37 cellular contexts compared by ENCODE assay signal in genomic region chr13:64924401-64924800, GRCh38.
"Had no signal": no experiment of that assay in that cellular context is flagged by ENCODE, and none has a peak within 500 bp of the region (broad histone marks: within the 10 kb centered on the region; RNA-seq: fewer than 3 reads in every experiment).

No MANE protein-coding gene starts in this region.

- H3K36me3 ChIP-seq: adrenal gland, brain microvascular endothelial cell, breast epithelium had no signal

- H3K4me1 ChIP-seq: adrenal gland, body of pancreas, breast epithelium had no signal

- H3K27ac ChIP-seq: adrenal gland, body of pancreas, brain microvascular endothelial cell, breast epithelium, VCaP had no signal

- H3K36me3 Mint-ChIP-seq: activated CD4-positive, alpha-beta memory T cell treated with anti-CD3 and anti-CD28 coated beads for 36 hours; activated naive CD8-positive, alpha-beta T cell treated with anti-CD3 and anti-CD28 coated beads for 36 hours had no signal

- H3K4me3 Mint-ChIP-seq: activated B cell treated with CpG ODN at 0.5 μM for 24 hours; activated CD4-positive, alpha-beta memory T cell treated with anti-CD3 and anti-CD28 coated beads for 36 hours; activated CD4-positive, alpha-beta T cell treated with anti-CD3 and anti-CD28 coated beads, Interleukin-2, amount 10 ng/mL, durations not matched to agents 24 days and 14 days; activated CD8-positive, alpha-beta T cell treated with anti-CD3 and anti-CD28 coated beads for 36 hours; activated naive CD4-positive, alpha-beta T cell treated with anti-CD3 and anti-CD28 coated beads for 36 hours; activated naive CD8-positive, alpha-beta T cell treated with anti-CD3 and anti-CD28 coated beads for 36 hours; activated T-cell treated with anti-CD3 and anti-CD28 coated beads, Interleukin-2, amount 50 U/mL, for 4 hours; activated T-cell treated with anti-CD3 and anti-CD28 coated beads, Interleukin-2, amount 50 U/mL, for 72 hours; activated T-helper 1 cell treated with anti-CD3 and anti-CD28 coated beads, Interleukin-12 subunit alpha, Interleukin-12 subunit beta, Interleukin-2, Interleukin-4 antibody, amounts not matched to agents 30 ng/mL and 10 ng/mL and 1 ng/mL, durations not matched to agents 14 hours and 24 hours and 36 hours; activated T-helper 17 cell treated with anti-CD3 and anti-CD28 coated beads, Interleukin-2, amount 50 U/mL, for 72 hours; central memory CD8-positive, alpha-beta T cell; T-helper 1 cell treated with Interleukin-12 subunit alpha and Interleukin-12 subunit beta and Interleukin-4 antibody, amounts not matched to agents 30 μg/mL and 1 μg/mL, for 36 hours; T-helper 2 cell treated with Interferon-gamma antibody and Interleukin-4, amounts not matched to agents 5 μg/mL and 100 μg/mL, for 36 hours had no signal

- H3K9me3 ChIP-seq: adrenal gland, body of pancreas had no signal

- H3K27ac Mint-ChIP-seq: activated B cell treated with CpG ODN at 0.5 μM for 24 hours; activated CD4-positive, alpha-beta memory T cell treated with anti-CD3 and anti-CD28 coated beads for 36 hours; activated CD4-positive, alpha-beta T cell treated with anti-CD3 and anti-CD28 coated beads, Interleukin-2, amount 10 ng/mL, durations not matched to agents 24 days and 14 days; activated CD8-positive, alpha-beta T cell treated with anti-CD3 and anti-CD28 coated beads for 36 hours; activated naive CD4-positive, alpha-beta T cell treated with anti-CD3 and anti-CD28 coated beads for 36 hours; activated naive CD4-positive, alpha-beta T cell treated with anti-CD3 and anti-CD28 coated beads, Interleukin-2, amount 50 U/mL, for 72 hours; activated naive CD8-positive, alpha-beta T cell treated with anti-CD3 and anti-CD28 coated beads for 36 hours; activated T-cell treated with anti-CD3 and anti-CD28 coated beads, Interleukin-2, amount 50 U/mL, for 72 hours; activated T-helper 1 cell treated with anti-CD3 and anti-CD28 coated beads, Interleukin-12 subunit alpha, Interleukin-12 subunit beta, Interleukin-2, Interleukin-4 antibody, amounts not matched to agents 30 ng/mL and 10 ng/mL and 1 ng/mL, durations not matched to agents 14 hours and 24 hours and 36 hours; activated T-helper 17 cell treated with anti-CD3 and anti-CD28 coated beads, Interleukin-2, amount 50 U/mL, for 72 hours; T-helper 1 cell treated with Interleukin-12 subunit alpha and Interleukin-12 subunit beta and Interleukin-4 antibody, amounts not matched to agents 30 μg/mL and 1 μg/mL, for 36 hours; T-helper 2 cell treated with Interferon-gamma antibody and Interleukin-4, amounts not matched to agents 5 μg/mL and 100 μg/mL, for 36 hours had no signal

- ATAC-seq: activated CD8-positive, alpha-beta T cell treated with anti-CD3 and anti-CD28 coated beads for 36 hours; activated naive CD4-positive, alpha-beta T cell treated with anti-CD3 and anti-CD28 coated beads, Interleukin-2, amount 50 U/mL, for 72 hours; activated T-cell treated with anti-CD3 and anti-CD28 coated beads, Interleukin-2, amount 50 U/mL, for 4 hours; activated T-cell treated with anti-CD3 and anti-CD28 coated beads, Interleukin-2, amount 50 U/mL, for 72 hours; activated T-helper 17 cell treated with anti-CD3 and anti-CD28 coated beads, Interleukin-2, amount 50 U/mL, for 72 hours; body of pancreas had no signal

- H3K27me3 ChIP-seq: adrenal gland, body of pancreas, brain microvascular endothelial cell, breast epithelium had no signal

- DNase-seq: activated B cell treated with CpG ODN at 0.5 μM for 24 hours; activated CD4-positive, alpha-beta memory T cell treated with anti-CD3 and anti-CD28 coated beads for 36 hours; activated CD4-positive, alpha-beta T cell treated with anti-CD3 and anti-CD28 coated beads for 4 hours; activated CD4-positive, alpha-beta T cell treated with anti-CD3 and anti-CD28 coated beads, Interleukin-2, amount 10 ng/mL, durations not matched to agents 24 days and 14 days; activated CD4-positive, alpha-beta T cell treated with anti-CD3 and anti-CD28 coated beads, Interleukin-2, amount 50 U/mL, for 1 hour; activated CD4-positive, alpha-beta T cell treated with anti-CD3 and anti-CD28 coated beads, Interleukin-2, amount 50 U/mL, for 4 hours; activated CD4-positive, CD25-positive, alpha-beta regulatory T cell treated with anti-CD3 and anti-CD28 coated beads, Interleukin-2, amount 50 U/mL, for 72 hours; activated CD8-positive, alpha-beta memory T cell treated with anti-CD3 and anti-CD28 coated beads, Interleukin-2, amount 50 U/mL, for 4 hours; activated CD8-positive, alpha-beta T cell treated with anti-CD3 and anti-CD28 coated beads for 36 hours; activated effector memory CD4-positive, alpha-beta T cell treated with anti-CD3 and anti-CD28 coated beads, Interleukin-2, amount 50 U/mL, for 16 hours; activated gamma-delta T cell treated with Interleukin-2 at 50 U/mL for 16 hours; activated naive CD4-positive, alpha-beta T cell; activated naive CD4-positive, alpha-beta T cell treated with anti-CD3 and anti-CD28 coated beads for 36 hours; activated naive CD4-positive, alpha-beta T cell treated with anti-CD3 and anti-CD28 coated beads, Interleukin-2, amount 50 U/mL, for 16 hours; activated naive CD8-positive, alpha-beta T cell treated with anti-CD3 and anti-CD28 coated beads for 36 hours; activated T-cell treated with anti-CD3 and anti-CD28 coated beads for 4 hours; activated T-cell treated with anti-CD3 and anti-CD28 coated beads, Interleukin-2, amount 50 U/mL, for 1 hour; activated T-cell treated with anti-CD3 and anti-CD28 coated beads, Interleukin-2, amount 50 U/mL, for 4 hours; activated T-cell treated with anti-CD3 and anti-CD28 coated beads, Interleukin-2, amount 50 U/mL, for 72 hours; adrenal gland; amniotic stem cell; aorta; body of pancreas; brain microvascular endothelial cell; caudate nucleus; SW 1271; T-helper 1 cell; T-helper 2 cell; T-helper 9 cell had no signal

- H3K4me3 ChIP-seq: adrenal gland, body of pancreas, breast epithelium had no signal

- H3K4me1 Mint-ChIP-seq: activated B cell treated with CpG ODN at 0.5 μM for 24 hours; activated CD4-positive, alpha-beta T cell treated with anti-CD3 and anti-CD28 coated beads, Interleukin-2, amount 10 ng/mL, durations not matched to agents 24 days and 14 days; activated naive CD8-positive, alpha-beta T cell treated with anti-CD3 and anti-CD28 coated beads for 36 hours; activated T-helper 17 cell treated with anti-CD3 and anti-CD28 coated beads, Interleukin-2, amount 50 U/mL, for 72 hours; central memory CD8-positive, alpha-beta T cell had no signal

- H3K9me3 Mint-ChIP-seq: activated B cell treated with CpG ODN at 0.5 μM for 24 hours had no signal
